In the genomic region with DNA sequence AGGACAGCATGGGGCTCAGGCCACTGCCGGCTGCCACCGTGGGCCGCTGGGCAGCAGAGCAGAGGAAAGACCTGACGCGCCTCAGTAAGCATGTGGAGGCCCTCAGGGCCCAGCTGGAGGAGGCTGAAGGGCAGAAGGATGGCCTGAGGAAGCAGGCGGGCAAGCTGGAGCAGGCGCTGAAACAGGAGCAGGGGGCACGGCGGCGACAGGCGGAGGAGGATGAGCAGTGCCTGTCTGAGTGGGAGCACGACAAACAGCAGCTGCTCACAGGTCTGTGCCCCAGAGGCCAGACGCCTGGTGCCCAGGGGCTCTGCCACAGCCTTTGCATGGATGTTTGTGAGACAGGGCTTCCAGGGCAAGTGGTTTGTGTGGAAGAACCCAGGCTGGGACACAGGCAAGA, we compare ENCODE assay signal across 3 cellular contexts.
TF ChIP-seq lines count a peak whose summit lies in the region.

No MANE protein-coding gene starts in this region.

TF ChIP-seq in SK-N-SH, 30 proteins besides CTCF, POLR2A, EP300 and RAD21:
- TF ChIP-seq, protein P1, sequence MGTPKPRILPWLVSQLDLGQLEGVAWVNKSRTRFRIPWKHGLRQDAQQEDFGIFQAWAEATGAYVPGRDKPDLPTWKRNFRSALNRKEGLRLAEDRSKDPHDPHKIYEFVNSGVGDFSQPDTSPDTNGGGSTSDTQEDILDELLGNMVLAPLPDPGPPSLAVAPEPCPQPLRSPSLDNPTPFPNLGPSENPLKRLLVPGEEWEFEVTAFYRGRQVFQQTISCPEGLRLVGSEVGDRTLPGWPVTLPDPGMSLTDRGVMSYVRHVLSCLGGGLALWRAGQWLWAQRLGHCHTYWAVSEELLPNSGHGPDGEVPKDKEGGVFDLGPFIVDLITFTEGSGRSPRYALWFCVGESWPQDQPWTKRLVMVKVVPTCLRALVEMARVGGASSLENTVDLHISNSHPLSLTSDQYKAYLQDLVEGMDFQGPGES (IDR thresholded peaks at IDR 0.05; ENCODE audit: low read depth, low read length) = no peak
- TF ChIP-seq REST (IDR thresholded peaks at IDR 0.05; ENCODE audit: low read depth, low read length) = no peak
- no peak for TF ChIP-seq NFIC (IDR thresholded peaks at IDR 0.05; ENCODE audit: borderline replicate concordance)
- TF ChIP-seq SIN3A (IDR thresholded peaks at IDR 0.05; ENCODE audit: borderline replicate concordance, low read depth, low read length) = no peak
- no peak for TF ChIP-seq FOXM1 (IDR thresholded peaks at IDR 0.05; ENCODE audit: low read depth)
- no peak for TF ChIP-seq NRF1 (IDR thresholded peaks at IDR 0.05; ENCODE audit: low read depth, low read length)
- TF ChIP-seq USF1 (IDR thresholded peaks at IDR 0.05; ENCODE audit: borderline replicate concordance, low read depth) = no peak
- no peak for TF ChIP-seq ELF1 (IDR thresholded peaks at IDR 0.05)
- TF ChIP-seq JUND (IDR thresholded peaks at IDR 0.05) = no peak
- TF ChIP-seq TCF12 (IDR thresholded peaks at IDR 0.05) = no peak
- TF ChIP-seq POLR2AphosphoS5 (IDR thresholded peaks at IDR 0.05; ENCODE audit: low read depth, low read length) = no peak
- TF ChIP-seq TAF1 (IDR thresholded peaks at IDR 0.05; ENCODE audit: borderline replicate concordance, low read depth, low read length) = no peak
- TF ChIP-seq MEF2A (IDR thresholded peaks at IDR 0.05; ENCODE audit: borderline replicate concordance, low read depth) = no peak
- TF ChIP-seq RCOR1 (IDR thresholded peaks at IDR 0.05; ENCODE audit: low read length) = no peak

TF ChIP-seq in SK-N-SH treated with all-trans-retinoic acid at 6 μM for 48 hours, 23 proteins besides CTCF, POLR2A, EP300 and RAD21 (continues in another document):
- no peak for TF ChIP-seq CSDC2 (CRISPR knock-in tag; IDR thresholded peaks at IDR 0.05)
- TF ChIP-seq ISL1 (CRISPR knock-in tag; IDR thresholded peaks at IDR 0.05) = no peak
- TF ChIP-seq BACH2 (CRISPR knock-in tag; IDR thresholded peaks at IDR 0.05; ENCODE audit: borderline replicate concordance) = no peak
- no peak for TF ChIP-seq PATZ1 (CRISPR knock-in tag; IDR thresholded peaks at IDR 0.05; ENCODE audit: borderline replicate concordance)
- TF ChIP-seq ARNTL (CRISPR knock-in tag; IDR thresholded peaks at IDR 0.05; ENCODE audit: borderline replicate concordance, low read depth) = no peak
- TF ChIP-seq POU6F1 (CRISPR knock-in tag; IDR thresholded peaks at IDR 0.05; ENCODE audit: borderline replicate concordance, low read depth) = no peak
- TF ChIP-seq ZNF70 (CRISPR knock-in tag; IDR thresholded peaks at IDR 0.05) = no peak
- TF ChIP-seq OSR1 (CRISPR knock-in tag; IDR thresholded peaks at IDR 0.05) = no peak
- TF ChIP-seq ESRRG (CRISPR knock-in tag; IDR thresholded peaks at IDR 0.05) = no peak
- TF ChIP-seq, protein P2, sequence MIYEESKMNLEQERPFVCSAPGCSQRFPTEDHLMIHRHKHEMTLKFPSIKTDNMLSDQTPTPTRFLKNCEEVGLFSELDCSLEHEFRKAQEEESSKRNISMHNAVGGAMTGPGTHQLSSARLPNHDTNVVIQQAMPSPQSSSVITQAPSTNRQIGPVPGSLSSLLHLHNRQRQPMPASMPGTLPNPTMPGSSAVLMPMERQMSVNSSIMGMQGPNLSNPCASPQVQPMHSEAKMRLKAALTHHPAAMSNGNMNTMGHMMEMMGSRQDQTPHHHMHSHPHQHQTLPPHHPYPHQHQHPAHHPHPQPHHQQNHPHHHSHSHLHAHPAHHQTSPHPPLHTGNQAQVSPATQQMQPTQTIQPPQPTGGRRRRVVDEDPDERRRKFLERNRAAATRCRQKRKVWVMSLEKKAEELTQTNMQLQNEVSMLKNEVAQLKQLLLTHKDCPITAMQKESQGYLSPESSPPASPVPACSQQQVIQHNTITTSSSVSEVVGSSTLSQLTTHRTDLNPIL (CRISPR knock-in tag; IDR thresholded peaks at IDR 0.05; ENCODE audit: low read depth) = no peak
- TF ChIP-seq ZFP30 (CRISPR knock-in tag; IDR thresholded peaks at IDR 0.05) = no peak
- TF ChIP-seq ZNF8 (CRISPR knock-in tag; IDR thresholded peaks at IDR 0.05) = no peak
- no peak for TF ChIP-seq ZNF565 (CRISPR knock-in tag; conservative IDR thresholded peaks at IDR 0.05; ENCODE audit: low read depth)
- no peak for TF ChIP-seq GLIS3 (CRISPR knock-in tag; IDR thresholded peaks at IDR 0.05)
- TF ChIP-seq SNAI2 (CRISPR knock-in tag; IDR thresholded peaks at IDR 0.05) = no peak
- TF ChIP-seq, protein P3, sequence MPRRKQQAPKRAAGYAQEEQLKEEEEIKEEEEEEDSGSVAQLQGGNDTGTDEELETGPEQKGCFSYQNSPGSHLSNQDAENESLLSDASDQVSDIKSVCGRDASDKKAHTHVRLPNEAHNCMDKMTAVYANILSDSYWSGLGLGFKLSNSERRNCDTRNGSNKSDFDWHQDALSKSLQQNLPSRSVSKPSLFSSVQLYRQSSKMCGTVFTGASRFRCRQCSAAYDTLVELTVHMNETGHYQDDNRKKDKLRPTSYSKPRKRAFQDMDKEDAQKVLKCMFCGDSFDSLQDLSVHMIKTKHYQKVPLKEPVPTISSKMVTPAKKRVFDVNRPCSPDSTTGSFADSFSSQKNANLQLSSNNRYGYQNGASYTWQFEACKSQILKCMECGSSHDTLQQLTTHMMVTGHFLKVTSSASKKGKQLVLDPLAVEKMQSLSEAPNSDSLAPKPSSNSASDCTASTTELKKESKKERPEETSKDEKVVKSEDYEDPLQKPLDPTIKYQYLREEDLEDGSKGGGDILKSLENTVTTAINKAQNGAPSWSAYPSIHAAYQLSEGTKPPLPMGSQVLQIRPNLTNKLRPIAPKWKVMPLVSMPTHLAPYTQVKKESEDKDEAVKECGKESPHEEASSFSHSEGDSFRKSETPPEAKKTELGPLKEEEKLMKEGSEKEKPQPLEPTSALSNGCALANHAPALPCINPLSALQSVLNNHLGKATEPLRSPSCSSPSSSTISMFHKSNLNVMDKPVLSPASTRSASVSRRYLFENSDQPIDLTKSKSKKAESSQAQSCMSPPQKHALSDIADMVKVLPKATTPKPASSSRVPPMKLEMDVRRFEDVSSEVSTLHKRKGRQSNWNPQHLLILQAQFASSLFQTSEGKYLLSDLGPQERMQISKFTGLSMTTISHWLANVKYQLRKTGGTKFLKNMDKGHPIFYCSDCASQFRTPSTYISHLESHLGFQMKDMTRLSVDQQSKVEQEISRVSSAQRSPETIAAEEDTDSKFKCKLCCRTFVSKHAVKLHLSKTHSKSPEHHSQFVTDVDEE (CRISPR knock-in tag; IDR thresholded peaks at IDR 0.05) = no peak

TF ChIP-seq in H1, 55 proteins besides CTCF, POLR2A, EP300 and RAD21:
- TF ChIP-seq MAFK (IDR thresholded peaks at IDR 0.05; ENCODE audit: low read depth, low read length) = no peak
- no peak for TF ChIP-seq BACH1 (IDR thresholded peaks at IDR 0.05; ENCODE audit: low read length)
- TF ChIP-seq SIX5 (IDR thresholded peaks at IDR 0.05; ENCODE audit: low read depth, low read length) = no peak
- TF ChIP-seq FOSL1 (IDR thresholded peaks at IDR 0.05; ENCODE audit: insufficient read depth, low read depth, low read length) = no peak
- no peak for TF ChIP-seq RFX5 (IDR thresholded peaks at IDR 0.05; ENCODE audit: borderline replicate concordance, low read depth, low read length)
- no peak for TF ChIP-seq YY1 (IDR thresholded peaks at IDR 0.05; ENCODE audit: low read depth, low read length)
- no peak for TF ChIP-seq ATF3 (IDR thresholded peaks at IDR 0.05; ENCODE audit: insufficient read depth, low read depth, low read length)
- no peak for TF ChIP-seq KDM5A (IDR thresholded peaks at IDR 0.05; ENCODE audit: low read length)
- no peak for TF ChIP-seq JUND (IDR thresholded peaks at IDR 0.05; ENCODE audit: low read length)
TF ChIP-seq in H1: peak in this region for 0.
